8 cellular contexts compared by ENCODE assay signal in genomic region chr16:75013127-75013526, GRCh38. TPM values are rescaled to one million over a fixed set of nuclear protein-coding genes. Genes with fewer than 3 reads are reported as not detected.
DNase-seq lines count a peak whose midpoint lies in the region; ATAC-seq and TF ChIP-seq lines count a peak whose summit lies in the region.
"Not testable (repeated sequence)": the region's sequence is repeated elsewhere in the genome, so short reads cannot be mapped to it uniquely, and the experiment has no call there.
"Had no signal": no experiment of that assay in that cellular context is flagged by ENCODE, and none has a peak within 500 bp of the region (broad histone marks: within the 10 kb centered on the region; RNA-seq: fewer than 3 reads in every experiment).

No MANE protein-coding gene starts in this region.

- TF ChIP-seq CTCF in GM12864 (IDR thresholded peaks at IDR 0.05; ENCODE audit: low read depth, low read length, missing control alignments); Panc1 (IDR thresholded peaks at IDR 0.05); breast epithelium (IDR thresholded peaks at IDR 0.05); cardiac muscle cell (IDR thresholded peaks at IDR 0.05; ENCODE audit: low read depth, low read length): not testable (repeated sequence)

- peak overlapping the region; percentile 55 for H3K4me3 Mint-ChIP-seq in activated T-cell treated with anti-CD3 and anti-CD28 coated beads, Interleukin-2, amount 50 U/mL, for 24 hours
- H3K4me3 Mint-ChIP-seq in natural killer cell treated with Interleukin-12 subunit alpha and Interleukin-12 subunit beta and Interleukin-15 and Interleukin-18, amount 100 ng/mL, for 72 hours = peak overlapping the region; percentile 86
- H3K4me3 Mint-ChIP-seq in stimulated activated effector memory CD8-positive, alpha-beta T cell treated with anti-CD3 and anti-CD28 coated beads, Interleukin-12 subunit alpha, Interleukin-12 subunit beta, amount 100 ng/mL, for 72 hours = peak overlapping the region; percentile 65

- BruUV-seq in Panc1 (replicated peaks; lab: Mats Ljungman, UMichigan) = TSS peak; percentile 13

- H3K27me3 Mint-ChIP-seq in activated T-cell treated with anti-CD3 and anti-CD28 coated beads, Interleukin-2, amount 50 U/mL, for 24 hours; natural killer cell treated with Interleukin-12 subunit alpha and Interleukin-12 subunit beta and Interleukin-15 and Interleukin-18, amount 100 ng/mL, for 72 hours: not testable (repeated sequence)

- H3K9me3 ChIP-seq in Panc1 (ENCODE audit: control insufficient read depth, insufficient read depth, low read depth, low read length); breast epithelium; cardiac muscle cell (ENCODE audit: low read depth): not testable (repeated sequence)

- in situ Hi-C loops in Panc1 (cut with HindIII; ENCODE audit: low pct_unique_long_range_greater_than_20kb, low sequenced_read_pairs) = not testable (repeated sequence)

- not testable (repeated sequence) for ATAC-seq in Panc1; natural killer cell treated with Interleukin-12 subunit alpha and Interleukin-12 subunit beta and Interleukin-15 and Interleukin-18, amount 100 ng/mL, for 72 hours; stimulated activated effector memory CD8-positive, alpha-beta T cell treated with anti-CD3 and anti-CD28 coated beads, Interleukin-12 subunit alpha, Interleukin-12 subunit beta, amount 100 ng/mL, for 72 hours

- TF ChIP-seq POLR2A in breast epithelium (IDR thresholded peaks at IDR 0.05) = not testable (repeated sequence)

- intact Hi-C loops in Panc1 (cut with micrococcal nuclease; ENCODE audit: unreplicated experiment); breast epithelium (cut with DNase I; ENCODE audit: low total_unique reads): not testable (repeated sequence)

- POLR2A ChIA-PET in Panc1 (lab: Charles Lee) = not testable (repeated sequence)

- not testable (repeated sequence) for H3K36me3 Mint-ChIP-seq in activated T-cell treated with anti-CD3 and anti-CD28 coated beads, Interleukin-2, amount 50 U/mL, for 24 hours (ENCODE audit: low read depth); natural killer cell treated with Interleukin-12 subunit alpha and Interleukin-12 subunit beta and Interleukin-15 and Interleukin-18, amount 100 ng/mL, for 72 hours; stimulated activated effector memory CD8-positive, alpha-beta T cell treated with anti-CD3 and anti-CD28 coated beads, Interleukin-12 subunit alpha, Interleukin-12 subunit beta, amount 100 ng/mL, for 72 hours

- CTCF ChIA-PET in Panc1 (lab: Charles Lee) = not testable (repeated sequence)

- peak overlapping the region; percentile 94 for H3K27ac Mint-ChIP-seq in activated T-cell treated with anti-CD3 and anti-CD28 coated beads, Interleukin-2, amount 50 U/mL, for 24 hours
- peak overlapping the region; percentile 94 to 98 for H3K27ac Mint-ChIP-seq in natural killer cell treated with Interleukin-12 subunit alpha and Interleukin-12 subunit beta and Interleukin-15 and Interleukin-18, amount 100 ng/mL, for 72 hours
- peak overlapping the region; percentile 88 for H3K27ac Mint-ChIP-seq in stimulated activated effector memory CD8-positive, alpha-beta T cell treated with anti-CD3 and anti-CD28 coated beads, Interleukin-12 subunit alpha, Interleukin-12 subunit beta, amount 100 ng/mL, for 72 hours

- H3K4me3 ChIP-seq in GM12864 (ENCODE audit: low read depth, low read length) = peak overlapping the region; percentile 6; the same call in 1 of the 2 replicates
- not testable (repeated sequence) for H3K4me3 ChIP-seq in Panc1 (ENCODE audit: low read depth in 2 of 2, low read length in 2 of 2); breast epithelium; cardiac muscle cell

- not testable (repeated sequence) for H3K36me3 ChIP-seq in Panc1 (ENCODE audit: control insufficient read depth, insufficient read depth, low read length); breast epithelium; cardiac muscle cell

- not testable (repeated sequence) for H3K9me3 Mint-ChIP-seq in activated T-cell treated with anti-CD3 and anti-CD28 coated beads, Interleukin-2, amount 50 U/mL, for 24 hours; natural killer cell treated with Interleukin-12 subunit alpha and Interleukin-12 subunit beta and Interleukin-15 and Interleukin-18, amount 100 ng/mL, for 72 hours; stimulated activated effector memory CD8-positive, alpha-beta T cell treated with anti-CD3 and anti-CD28 coated beads, Interleukin-12 subunit alpha, Interleukin-12 subunit beta, amount 100 ng/mL, for 72 hours

- H3K27me3 ChIP-seq in Panc1 (ENCODE audit: control insufficient read depth, insufficient read depth, low read length); breast epithelium; cardiac muscle cell: not testable (repeated sequence)

- peak overlapping the region; percentile 88 for H3K27ac ChIP-seq in Panc1 (ENCODE audit: low read length)
- H3K27ac ChIP-seq in breast epithelium = peak overlapping the region; percentile 82 to 90
- H3K27ac ChIP-seq in cardiac muscle cell = peak overlapping the region; percentile 60

- peaks cover 62% of the 10 kb centered on the region for H3K4me1 Mint-ChIP-seq in activated T-cell treated with anti-CD3 and anti-CD28 coated beads, Interleukin-2, amount 50 U/mL, for 24 hours (ENCODE audit: low read depth)
- H3K4me1 Mint-ChIP-seq in natural killer cell treated with Interleukin-12 subunit alpha and Interleukin-12 subunit beta and Interleukin-15 and Interleukin-18, amount 100 ng/mL, for 72 hours (ENCODE audit: low read depth in 2 of 2) = peaks cover 51 to 72% of the 10 kb centered on the region in 2 donors
- H3K4me1 Mint-ChIP-seq in stimulated activated effector memory CD8-positive, alpha-beta T cell treated with anti-CD3 and anti-CD28 coated beads, Interleukin-12 subunit alpha, Interleukin-12 subunit beta, amount 100 ng/mL, for 72 hours = peaks cover 42% of the 10 kb centered on the region

- H3K4me1 ChIP-seq in Panc1 (ENCODE audit: control insufficient read depth, insufficient read depth, low read length) = peaks cover 43% of the 10 kb centered on the region
- H3K4me1 ChIP-seq in breast epithelium; cardiac muscle cell (ENCODE audit: low read depth): not testable (repeated sequence)

- DNase-seq in GM12864 (ENCODE audit: low read depth); Panc1 (ENCODE audit: low read depth, low spot score); activated T-cell treated with anti-CD3 and anti-CD28 coated beads, Interleukin-2, amount 50 U/mL, for 24 hours; breast epithelium (ENCODE audit: low spot score in 2 of 2); cardiac muscle cell (ENCODE audit: low read depth in 1 of 2, low spot score in 1 of 2); natural killer cell treated with Interleukin-12 subunit alpha and Interleukin-12 subunit beta and Interleukin-15 and Interleukin-18, amount 100 ng/mL, for 72 hours (ENCODE audit: low spot score); stimulated activated effector memory CD8-positive, alpha-beta T cell treated with anti-CD3 and anti-CD28 coated beads, Interleukin-12 subunit alpha, Interleukin-12 subunit beta, amount 100 ng/mL, for 72 hours (ENCODE audit: low spot score in 2 of 2): not testable (repeated sequence)

RNA-seq across cellular contexts. Expression of gene ZNRF1, which starts 14.3 kb away (rescaled TPM):
- 52.3 TPM for total RNA-seq in Panc1 (2021; ENCODE audit: unreplicated experiment)
- polyA plus RNA-seq in Panc1 (2012; ENCODE audit: insufficient read length) = 31.5 TPM
- 10 to 100 TPM; 12.8 to 27.5 (median 24.4) TPM for total RNA-seq in breast epithelium
- total RNA-seq in cardiac muscle cell = 43.2 and 58.7 TPM in 2 replicates
- 45.3 and 47.7 TPM in 2 replicates for polyA plus RNA-seq in cardiac muscle cell
- total RNA-seq in natural killer cell treated with Interleukin-12 subunit alpha and Interleukin-12 subunit beta and Interleukin-15 and Interleukin-18, amount 100 ng/mL, for 72 hours = 10 to 100 TPM; 58.6 to 89.7 TPM
- polyA plus RNA-seq: IgD-negative memory B cell had no signal

RNA-seq across cellular contexts. Expression of gene WDR59, which starts 28.2 kb away (rescaled TPM):
- 58.7 TPM for total RNA-seq in Panc1 (2021; ENCODE audit: unreplicated experiment)
- 42.7 TPM for polyA plus RNA-seq in Panc1 (2012; ENCODE audit: insufficient read length)
- total RNA-seq in breast epithelium = 10 to 100 TPM; 21.8 to 61.0 (median 43.6) TPM
- total RNA-seq in cardiac muscle cell = 26.9 and 51.1 TPM in 2 replicates
- 46.3 and 58.0 TPM in 2 replicates for polyA plus RNA-seq in cardiac muscle cell
- 100 to 1,000 TPM in 1 of 2 donors, 10 to 100 TPM in 1; 81.6 to 162 TPM for total RNA-seq in natural killer cell treated with Interleukin-12 subunit alpha and Interleukin-12 subunit beta and Interleukin-15 and Interleukin-18, amount 100 ng/mL, for 72 hours
